Comparison of ENCODE assay signal across 16 cellular contexts in the genomic region with DNA sequence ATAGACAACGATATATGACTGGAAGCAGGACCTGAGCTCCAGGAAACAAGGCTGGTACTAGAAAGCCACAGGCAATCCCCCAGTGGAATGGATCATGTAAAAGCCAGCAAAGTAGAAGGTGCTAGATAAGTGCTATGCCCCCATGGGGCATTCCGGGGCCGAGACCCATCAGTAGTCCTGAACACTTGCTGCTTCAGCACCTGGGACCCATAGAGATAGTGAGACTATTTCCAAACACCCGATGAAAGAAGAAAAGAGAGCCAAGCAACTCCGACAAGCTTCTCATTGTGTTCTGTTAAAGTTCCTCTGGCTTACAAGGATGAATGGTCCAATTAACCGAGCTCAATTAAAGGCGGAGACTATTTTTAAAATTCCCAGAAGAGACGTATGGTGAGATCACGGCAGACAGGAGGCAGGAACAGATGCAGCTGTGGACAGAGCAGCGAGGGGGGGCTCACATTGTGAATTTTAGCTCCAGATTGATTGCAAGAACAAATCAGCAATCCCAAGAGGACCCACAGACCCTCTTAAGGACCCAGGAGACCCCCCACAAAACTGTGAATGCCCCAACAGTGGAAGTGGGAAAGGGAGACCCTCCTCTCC.
DNase-seq lines count a peak whose midpoint lies in the region; ATAC-seq, FAIRE-seq and TF ChIP-seq lines count a peak whose summit lies in the region.
"Had no signal": no experiment of that assay in that cellular context is flagged by ENCODE, and none has a peak within 500 bp of the region (broad histone marks: within the 10 kb centered on the region; RNA-seq: fewer than 3 reads in every experiment).

No MANE protein-coding gene starts in this region.

- intact Hi-C loops in Calu3 (cut with micrococcal nuclease; ENCODE audit: unreplicated experiment) = loop anchor here (10.0 kb wide), 1 partner anchor 55 kb away; no protein-coding TSS in a partner anchor
- intact Hi-C loops in right cardiac atrium (cut with DNase I) = no loop called here
- intact Hi-C loops in psoas muscle (cut with DNase I) = loop anchor here in 1 of 2 donors (10.0 kb wide), 1 partner anchor 85 kb away; no protein-coding TSS in a partner anchor

- H3K27ac ChIP-seq in astrocyte (ENCODE audit: low read depth, low read length) (no peak overlapping the region), right cardiac atrium (ENCODE audit: low read length) (no peak overlapping the region), psoas muscle (peak overlapping the region; percentile 72)
- H3K27ac ChIP-seq: foreskin keratinocyte had no signal

- ATAC-seq in right cardiac atrium = peak; percentile 40 to 66
- peak in 1 of 4 donors; percentile 31 for ATAC-seq in psoas muscle
- ATAC-seq in esophagus mucosa = no peak

- CTCF ChIA-PET in Calu3 (lab: Charles Lee) = no interaction called here

- H3K4me1 Mint-ChIP-seq in Calu3 (ENCODE audit: low read depth, unreplicated experiment) = peaks cover 18% of the 10 kb centered on the region
- H3K4me1 Mint-ChIP-seq in astrocyte (ENCODE audit: low read depth, unreplicated experiment) = peaks cover 19% of the 10 kb centered on the region
- H3K4me1 Mint-ChIP-seq: activated CD4-positive, alpha-beta T cell treated with anti-CD3 and anti-CD28 coated beads, Interleukin-2, amount 10 ng/mL, durations not matched to agents 7 days and 5 days had no signal

- no peaks in the 10 kb centered on the region for H4K20me1 ChIP-seq in astrocyte (ENCODE audit: insufficient read depth, low read length)

- no peak for FAIRE-seq in astrocyte (lab: Jason Lieb, UNC)

- peak overlapping the region; percentile 52 for H3K4me2 ChIP-seq in astrocyte (ENCODE audit: low read length)

- BruUV-seq in Calu3 (replicated peaks; lab: Mats Ljungman, UMichigan) = no TSS peak

- H3K4me3 ChIP-seq in astrocyte (ENCODE audit: insufficient read depth, low read depth, low read length) (no peak overlapping the region), right cardiac atrium (ENCODE audit: low read length) (no peak overlapping the region), psoas muscle (peak overlapping the region; percentile 20)
- H3K4me3 ChIP-seq: HAP-1, skin epidermis had no signal

- TF ChIP-seq CTCF in Calu3 (IDR thresholded peaks at IDR 0.05; ENCODE audit: unreplicated experiment) (no peak), astrocyte (IDR thresholded peaks at IDR 0.05; ENCODE audit: insufficient read depth, low read depth, low read length) (no peak), psoas muscle (IDR thresholded peaks at IDR 0.05) (no peak)

- H3K36me3 ChIP-seq in astrocyte (ENCODE audit: insufficient read depth, low read length) (no peaks in the 10 kb centered on the region), psoas muscle (ENCODE audit: insufficient read depth in 1 of 2, low read depth in 1 of 2) (peaks cover 0 to 10% of the 10 kb centered on the region in 2 donors)
- H3K36me3 ChIP-seq: HAP-1 had no signal

- H3K4me3 Mint-ChIP-seq in Calu3 (ENCODE audit: low read depth, unreplicated experiment) (no peak overlapping the region), astrocyte (ENCODE audit: unreplicated experiment) (no peak overlapping the region)
- H3K4me3 Mint-ChIP-seq: activated CD4-positive, alpha-beta T cell treated with anti-CD3 and anti-CD28 coated beads, Interleukin-2, amount 10 ng/mL, durations not matched to agents 7 days and 5 days; stimulated activated naive CD8-positive, alpha-beta T cell treated with anti-CD3 and anti-CD28 coated beads, Interleukin-15, Interleukin-2, amounts not matched to agents 100 ng/mL and 50 ng/mL, for 24 hours; T-helper 2 cell treated with Interferon-gamma antibody and Interleukin-4, amounts not matched to agents 5 μg/mL and 100 μg/mL, for 36 hours had no signal

- H3K9me3 ChIP-seq in astrocyte (ENCODE audit: insufficient read depth, low read depth, low read length) = peaks cover 3% of the 10 kb centered on the region
- H3K9me3 ChIP-seq in right cardiac atrium (ENCODE audit: control insufficient read depth, low read length) = no peaks in the 10 kb centered on the region
- H3K9me3 ChIP-seq in psoas muscle = no peaks in the 10 kb centered on the region
- H3K9me3 ChIP-seq: HAP-1 had no signal

- H3K27ac Mint-ChIP-seq in Calu3 (ENCODE audit: unreplicated experiment) (peak overlapping the region; percentile 55), astrocyte (ENCODE audit: unreplicated experiment) (peak overlapping the region; percentile 100)
- H3K27ac Mint-ChIP-seq: activated CD4-positive, alpha-beta T cell treated with anti-CD3 and anti-CD28 coated beads, Interleukin-2, amount 10 ng/mL, durations not matched to agents 7 days and 5 days; stimulated activated naive CD8-positive, alpha-beta T cell treated with anti-CD3 and anti-CD28 coated beads, Interleukin-15, Interleukin-2, amounts not matched to agents 100 ng/mL and 50 ng/mL, for 24 hours; T-helper 2 cell treated with Interferon-gamma antibody and Interleukin-4, amounts not matched to agents 5 μg/mL and 100 μg/mL, for 36 hours had no signal

- no peaks in the 10 kb centered on the region for H3K36me3 Mint-ChIP-seq in Calu3 (ENCODE audit: insufficient read depth, unreplicated experiment)
- peaks cover 4% of the 10 kb centered on the region for H3K36me3 Mint-ChIP-seq in astrocyte (ENCODE audit: low read depth, unreplicated experiment)

- peaks cover 7% of the 10 kb centered on the region for H3K4me1 ChIP-seq in astrocyte (ENCODE audit: insufficient read depth, low read length)
- peaks cover 11% of the 10 kb centered on the region for H3K4me1 ChIP-seq in right cardiac atrium (ENCODE audit: control insufficient read depth, insufficient read depth, low read length)
- H3K4me1 ChIP-seq in psoas muscle = peaks cover 26% of the 10 kb centered on the region
- H3K4me1 ChIP-seq: foreskin keratinocyte had no signal

- H2AFZ ChIP-seq in astrocyte (ENCODE audit: low read depth, low read length) = peak overlapping the region; percentile 66

- H3K27me3 ChIP-seq in astrocyte (ENCODE audit: insufficient read depth, low read length) = no peaks in the 10 kb centered on the region
- H3K27me3 ChIP-seq in right cardiac atrium (ENCODE audit: control insufficient read depth, insufficient read depth) = no peaks in the 10 kb centered on the region
- H3K27me3 ChIP-seq in psoas muscle (ENCODE audit: insufficient read depth in 3 of 3, low read length in 2 of 3) = no peaks in the 10 kb centered on the region
- H3K27me3 ChIP-seq: foreskin keratinocyte had no signal

- H3K9me3 Mint-ChIP-seq in Calu3 (ENCODE audit: low read depth, unreplicated experiment) (peaks cover 7% of the 10 kb centered on the region), astrocyte (ENCODE audit: unreplicated experiment) (peaks cover 3% of the 10 kb centered on the region)
- H3K9me3 Mint-ChIP-seq: activated CD4-positive, alpha-beta T cell treated with anti-CD3 and anti-CD28 coated beads, Interleukin-2, amount 10 ng/mL, durations not matched to agents 7 days and 5 days; T-helper 2 cell treated with Interferon-gamma antibody and Interleukin-4, amounts not matched to agents 5 μg/mL and 100 μg/mL, for 36 hours had no signal

- H3K27me3 Mint-ChIP-seq in Calu3 (ENCODE audit: unreplicated experiment) (no peaks in the 10 kb centered on the region), astrocyte (ENCODE audit: low read depth, unreplicated experiment) (no peaks in the 10 kb centered on the region)
- H3K27me3 Mint-ChIP-seq: activated CD4-positive, alpha-beta T cell treated with anti-CD3 and anti-CD28 coated beads, Interleukin-2, amount 10 ng/mL, durations not matched to agents 7 days and 5 days had no signal

- WGBS in right cardiac atrium = 69% methylated on average over 10 of the region's 10 CpGs
- WGBS in psoas muscle, 3 donors = 50 to 71% (median 63%) methylated on average over 10 of the region's 10 CpGs

- no peak for DNase-seq in Calu3
- no peak for DNase-seq in astrocyte (ENCODE audit: low read depth)
- peak in 1 of 3 donors; percentile 58 for DNase-seq in right cardiac atrium
- DNase-seq in psoas muscle = no peak
- no peak for DNase-seq in NCI-H2227 (lab: John Stamatoyannopoulos, UW; ENCODE audit: unreplicated experiment)
- DNase-seq in SKM-1 (lab: John Stamatoyannopoulos, UW; ENCODE audit: unreplicated experiment) = no peak
- DNase-seq in cerebellum (ENCODE audit: low spot score) = no peak
- DNase-seq: activated CD4-positive, alpha-beta T cell treated with anti-CD3 and anti-CD28 coated beads, Interleukin-2, amount 10 ng/mL, durations not matched to agents 7 days and 5 days; NCI-H187 treated with DMSO at 0.1 percent for 48 hours; NCI-H774 had no signal

- no peak overlapping the region for H3K9ac ChIP-seq in astrocyte (ENCODE audit: low read length)

- H3K79me2 ChIP-seq in astrocyte (ENCODE audit: insufficient read depth, low read length) = no peaks in the 10 kb centered on the region
